In genomic region chr12:113221181-113221996, GRCh38 we compare ENCODE assay signal across 8 cellular contexts. TPM values are rescaled to one million over a fixed set of nuclear protein-coding genes. Genes with fewer than 3 reads are reported as not detected.
DNase-seq lines count a peak whose midpoint lies in the region; ATAC-seq and TF ChIP-seq lines count a peak whose summit lies in the region.

Gene TPCN1 (plus strand): TSS chr12:113221464. CDS start chr12:113226853, 5,389 bp downstream.

- intact Hi-C loops in Panc1 (cut with micrococcal nuclease; ENCODE audit: unreplicated experiment) = no loop called here

- peak within 1 kb of the TSS; percentile 92 for H3K4me3 Mint-ChIP-seq in activated T-cell treated with anti-CD3 and anti-CD28 coated beads, Interleukin-2, amount 50 U/mL, for 4 hours

- POLR2A ChIA-PET in Panc1 (lab: Charles Lee) = interaction anchor here (0.6 to 1.7 kb wide), 5 partner anchors 10 to 29 kb away, joined by 3 to 12 read pairs (median 3); no protein-coding TSS in a partner anchor

- H3K36me3 ChIP-seq in Panc1 (ENCODE audit: control insufficient read depth, insufficient read depth, low read length) (no peaks in the 10 kb centered on the region), muscle layer of duodenum (ENCODE audit: control insufficient read depth in 1 of 2, insufficient read depth in 2 of 2, low read length in 2 of 2) (no peaks in the 10 kb centered on the region)

- H3K27me3 ChIP-seq in Panc1 (ENCODE audit: control insufficient read depth, insufficient read depth, low read length) (no peaks in the 10 kb centered on the region), muscle layer of duodenum (ENCODE audit: low read depth, low read length) (no peaks in the 10 kb centered on the region)

- H3K4me3 ChIP-seq in Panc1 (ENCODE audit: low read depth in 2 of 2, low read length in 2 of 2) (peak within 1 kb of the TSS; percentile 80 to 81), muscle layer of duodenum (ENCODE audit: low read depth in 1 of 2, low read length in 2 of 2) (peak within 1 kb of the TSS; percentile 75 to 94)

- ATAC-seq in GM21723 (IDR thresholded peaks at IDR 0.05; ENCODE audit: unreplicated experiment) (peak; percentile 87), Panc1 (peak; percentile 93), esophagus mucosa (peak; percentile 99)
- peak; percentile 96 for ATAC-seq in activated T-cell treated with anti-CD3 and anti-CD28 coated beads, Interleukin-2, amount 50 U/mL, for 4 hours

- H3K27ac ChIP-seq in Panc1 (ENCODE audit: low read length) = peak within 1 kb of the TSS; percentile 93
- peak within 1 kb of the TSS; percentile 88 for H3K27ac ChIP-seq in muscle layer of duodenum (ENCODE audit: low read length)

- peaks cover 34% of the 10 kb centered on the region for H3K4me1 Mint-ChIP-seq in activated T-cell treated with anti-CD3 and anti-CD28 coated beads, Interleukin-2, amount 50 U/mL, for 4 hours (ENCODE audit: low read depth)

- in situ Hi-C loops in Panc1 (cut with HindIII; ENCODE audit: low pct_unique_long_range_greater_than_20kb, low sequenced_read_pairs) = no loop called here

- H3K9me3 ChIP-seq in Panc1 (ENCODE audit: control insufficient read depth, insufficient read depth, low read depth, low read length) = no peaks in the 10 kb centered on the region
- H3K9me3 ChIP-seq in muscle layer of duodenum (ENCODE audit: control insufficient read depth in 1 of 2, low read length in 2 of 2) = no peaks in the 10 kb centered on the region

- DNase-seq in DMS153 treated with DMSO at 0.1 percent for 48 hours (lab: John Stamatoyannopoulos, UW; ENCODE audit: unreplicated experiment) (peak; percentile 100), KG1 (lab: John Stamatoyannopoulos, UW) (peak; percentile 98), Panc1 (ENCODE audit: low read depth, low spot score) (peak; percentile 99)
- DNase-seq in activated T-cell treated with anti-CD3 and anti-CD28 coated beads, Interleukin-2, amount 50 U/mL, for 4 hours = peak; percentile 98
- peak; percentile 98 for DNase-seq in stimulated activated CD8-positive, alpha-beta memory T cell treated with anti-CD3 and anti-CD28 coated beads, Interleukin-7, amount 100 ng/mL, for 4 hours (ENCODE audit: low read depth in 2 of 2)

- H3K4me1 ChIP-seq in Panc1 (ENCODE audit: control insufficient read depth, insufficient read depth, low read length) (peaks cover 24% of the 10 kb centered on the region), muscle layer of duodenum (ENCODE audit: control insufficient read depth in 1 of 2, insufficient read depth in 2 of 2, low read length in 2 of 2) (peaks cover 0 to 18% of the 10 kb centered on the region in 2 donors)

- no peaks in the 10 kb centered on the region for H3K36me3 Mint-ChIP-seq in activated T-cell treated with anti-CD3 and anti-CD28 coated beads, Interleukin-2, amount 50 U/mL, for 4 hours (ENCODE audit: insufficient read depth)

- no peaks in the 10 kb centered on the region for H3K9me3 Mint-ChIP-seq in activated T-cell treated with anti-CD3 and anti-CD28 coated beads, Interleukin-2, amount 50 U/mL, for 4 hours

- CTCF ChIA-PET in Panc1 (lab: Charles Lee) = no interaction called here

- BruUV-seq in Panc1 (replicated peaks; lab: Mats Ljungman, UMichigan) = no TSS peak

- no peak for TF ChIP-seq CTCF in Panc1 (IDR thresholded peaks at IDR 0.05)

- no peaks in the 10 kb centered on the region for H3K27me3 Mint-ChIP-seq in activated T-cell treated with anti-CD3 and anti-CD28 coated beads, Interleukin-2, amount 50 U/mL, for 4 hours (ENCODE audit: low read depth)

RNA-seq across cellular contexts. Expression of gene TPCN1, which starts in this region (rescaled TPM):
- total RNA-seq in Panc1 (2021; ENCODE audit: unreplicated experiment) (75.2 TPM), esophagus mucosa (35.2 TPM)
- 94.6 TPM for polyA plus RNA-seq in Panc1 (2012; ENCODE audit: insufficient read length)
- total RNA-seq in activated T-cell treated with anti-CD3 and anti-CD28 coated beads, Interleukin-2, amount 50 U/mL, for 4 hours = 10 to 100 TPM; 17.5 to 23.7 (median 20.8) TPM

Comparison
In these comparisons a context has a peak if more than half of its experiments do, and no peak if none do; other contexts are left out.
1. Peak in every context shown above with its lines: DNase-seq, ATAC-seq, H3K4me3 ChIP-seq and H3K27ac ChIP-seq.